17 cellular contexts compared by ENCODE assay signal in genomic region chr11:61911124-61911700, GRCh38. TPM values are rescaled to one million over a fixed set of nuclear protein-coding genes. Genes with fewer than 3 reads are reported as not detected.
DNase-seq lines count a peak whose midpoint lies in the region; ATAC-seq, FAIRE-seq and TF ChIP-seq lines count a peak whose summit lies in the region.
"Had no signal": no experiment of that assay in that cellular context is flagged by ENCODE, and none has a peak within 500 bp of the region (broad histone marks: within the 10 kb centered on the region; RNA-seq: fewer than 3 reads in every experiment).

No MANE protein-coding gene starts in this region.

- no peak for TF ChIP-seq EP300 in sigmoid colon (IDR thresholded peaks at IDR 0.05)

- H4K20me1 ChIP-seq in BLaER1 (no peaks in the 10 kb centered on the region), IMR-90 (ENCODE audit: insufficient read depth, low read length) (peaks cover 3% of the 10 kb centered on the region; the same call in 1 of the 2 replicates)

- H3K79me1 ChIP-seq in IMR-90 (ENCODE audit: low read depth in 1 of 2, low read length in 2 of 2): no peaks in the 10 kb centered on the region

- no peak overlapping the region for H2AFZ ChIP-seq in IMR-90 (replicated peaks; ENCODE audit: low read length, poor library complexity)
- H2AFZ ChIP-seq: GM23248, PC-9 had no signal

- no peak for FAIRE-seq in kidney (lab: Jason Lieb, UNC)

- no peak overlapping the region; the same call in 1 of the 2 replicates for H3K27ac ChIP-seq in BLaER1
- H3K27ac ChIP-seq in IMR-90 (ENCODE audit: insufficient read depth, low read length): no peak overlapping the region
- no peak overlapping the region for H3K27ac ChIP-seq in kidney (ENCODE audit: low read depth in 2 of 2, low read length in 2 of 2)
- peak overlapping the region; percentile 38 to 58 (median 40) for H3K27ac ChIP-seq in sigmoid colon
- H3K27ac ChIP-seq: GM23248, PC-9 had no signal

- dilution Hi-C loops in IMR-90 (cut with HindIII; ENCODE audit: low sequenced_read_pairs, unreplicated experiment): no loop called here

- intact Hi-C loops in IMR-90 (cut with micrococcal nuclease) (no loop called here), kidney (cut with DNase I) (no loop called here), sigmoid colon (cut with DNase I) (no loop called here)

- no peak overlapping the region for H2BK120ac ChIP-seq in IMR-90 (ENCODE audit: low read depth, low read length)

- H3K27me3 ChIP-seq in BLaER1 (peaks cover 25% of the 10 kb centered on the region), IMR-90 (ENCODE audit: control insufficient read depth, insufficient read depth, low read length) (no peaks in the 10 kb centered on the region), sigmoid colon (no peaks in the 10 kb centered on the region)
- H3K27me3 ChIP-seq: BE2C had no signal

- WGBS in IMR-90 (ENCODE audit: extremely low coverage in 2 of 2, insufficient read length in 1 of 2), 2 experiments: 79% methylated on average over 2 of the region's 7 CpGs; no CpG with 5 or more reads in 1 of the 2 experiments
- WGBS in sigmoid colon, 2 donors: 80 to 86% methylated on average over 7 of the region's 7 CpGs

- peak overlapping the region; percentile 50 for H2AK9ac ChIP-seq in IMR-90 (replicated peaks; ENCODE audit: low read depth, low read length, poor library complexity)

- no peak for TF ChIP-seq RAD21 in IMR-90 (IDR thresholded peaks at IDR 0.05; ENCODE audit: low read length)

- H2BK5ac ChIP-seq in IMR-90 (ENCODE audit: low read depth, low read length, poor library complexity, severe bottlenecking): no peak overlapping the region

- H3K4me1 ChIP-seq in BLaER1 (peaks cover 59% of the 10 kb centered on the region), IMR-90 (ENCODE audit: control insufficient read depth, insufficient read depth, low read length) (no peaks in the 10 kb centered on the region), kidney (ENCODE audit: control insufficient read depth in 1 of 2, insufficient read depth in 1 of 2, low read depth in 1 of 2, low read length in 2 of 2) (peaks cover 11 to 16% of the 10 kb centered on the region in 2 donors), sigmoid colon (peaks cover 0 to 32% (median 4%) of the 10 kb centered on the region in 4 donors)
- H3K4me1 ChIP-seq: BE2C had no signal

- no peaks in the 10 kb centered on the region for H3K36me3 Mint-ChIP-seq in activated naive CD4-positive, alpha-beta T cell treated with anti-CD3 and anti-CD28 coated beads, Interleukin-2, amount 10 ng/mL, durations not matched to agents 7 days and 5 days
- no peaks in the 10 kb centered on the region for H3K36me3 Mint-ChIP-seq in activated CD8-positive, alpha-beta T cell treated with anti-CD3 and anti-CD28 coated beads, Interleukin-2, amount 10 ng/mL, durations not matched to agents 7 days and 5 days (ENCODE audit: low read depth)
- H3K36me3 Mint-ChIP-seq: CD8-positive, alpha-beta memory T cell had no signal

- no peaks in the 10 kb centered on the region for H3K9me3 Mint-ChIP-seq in activated naive CD4-positive, alpha-beta T cell treated with anti-CD3 and anti-CD28 coated beads, Interleukin-2, amount 10 ng/mL, durations not matched to agents 7 days and 5 days
- H3K9me3 Mint-ChIP-seq in activated CD8-positive, alpha-beta T cell treated with anti-CD3 and anti-CD28 coated beads, Interleukin-2, amount 10 ng/mL, durations not matched to agents 7 days and 5 days (ENCODE audit: insufficient read depth): no peaks in the 10 kb centered on the region
- H3K9me3 Mint-ChIP-seq: CD8-positive, alpha-beta memory T cell had no signal

- no TSS peak for BruUV-seq in IMR-90 (replicated peaks; lab: Mats Ljungman, UMichigan)

- no peaks in the 10 kb centered on the region for H3K4me1 Mint-ChIP-seq in activated naive CD4-positive, alpha-beta T cell treated with anti-CD3 and anti-CD28 coated beads, Interleukin-2, amount 10 ng/mL, durations not matched to agents 7 days and 5 days
- H3K4me1 Mint-ChIP-seq in activated CD8-positive, alpha-beta T cell treated with anti-CD3 and anti-CD28 coated beads, Interleukin-2, amount 10 ng/mL, durations not matched to agents 7 days and 5 days (ENCODE audit: low read depth): no peaks in the 10 kb centered on the region
- H3K4me1 Mint-ChIP-seq: CD8-positive, alpha-beta memory T cell had no signal

- no peak for DNase-seq in IMR-90
- DNase-seq in kidney: peak; percentile 50
- DNase-seq in sigmoid colon: peak; percentile 61
- no peak for DNase-seq in UCSD-AML1 (lab: John Stamatoyannopoulos, UW; ENCODE audit: unreplicated experiment)
- DNase-seq in activated naive CD4-positive, alpha-beta T cell treated with anti-CD3 and anti-CD28 coated beads, Interleukin-2, amount 10 ng/mL, durations not matched to agents 7 days and 5 days: no peak
- no peak for DNase-seq in islet precursor cell
- no peak for DNase-seq in activated CD8-positive, alpha-beta T cell treated with anti-CD3 and anti-CD28 coated beads, Interleukin-2, amount 10 ng/mL, durations not matched to agents 7 days and 5 days
- DNase-seq: BE2C; CD8-positive, alpha-beta memory T cell; DND-41; GDM1; NCI-H187 treated with DMSO at 0.1 percent for 48 hours; NCI-H446; NCI-H748 treated with DMSO at 0.1 percent for 48 hours; PC-9 had no signal

- peaks cover 26% of the 10 kb centered on the region for H3K27me3 Mint-ChIP-seq in activated naive CD4-positive, alpha-beta T cell treated with anti-CD3 and anti-CD28 coated beads, Interleukin-2, amount 10 ng/mL, durations not matched to agents 7 days and 5 days
- peaks cover 14% of the 10 kb centered on the region for H3K27me3 Mint-ChIP-seq in activated CD8-positive, alpha-beta T cell treated with anti-CD3 and anti-CD28 coated beads, Interleukin-2, amount 10 ng/mL, durations not matched to agents 7 days and 5 days (ENCODE audit: low read depth)

- 0 out of 2 replicates have a peak, but pooled peaks cover 4% of the 10 kb centered on the region for H3K9me1 ChIP-seq in IMR-90 (ENCODE audit: insufficient read depth, low read length)

- no peak overlapping the region for H3K23ac ChIP-seq in IMR-90 (ENCODE audit: low read depth, low read length)

- H2AK5ac ChIP-seq in IMR-90 (ENCODE audit: low read depth, low read length): no peak overlapping the region

- in situ Hi-C loops in IMR-90 (cut with MboI; ENCODE audit: low sequenced_read_pairs): no loop called here

- H3K4me2 ChIP-seq in BLaER1 (peak overlapping the region; percentile 51), IMR-90 (ENCODE audit: low read depth, low read length) (no peak overlapping the region)
- H3K4me2 ChIP-seq: PC-9 had no signal

- H4K91ac ChIP-seq in IMR-90 (ENCODE audit: insufficient read depth, low read depth, low read length): no peak overlapping the region

- no peak overlapping the region for H2BK15ac ChIP-seq in IMR-90 (ENCODE audit: low read depth, low read length)

- H3K27ac Mint-ChIP-seq in activated naive CD4-positive, alpha-beta T cell treated with anti-CD3 and anti-CD28 coated beads, Interleukin-2, amount 10 ng/mL, durations not matched to agents 7 days and 5 days: no peak overlapping the region
- H3K27ac Mint-ChIP-seq in activated CD8-positive, alpha-beta T cell treated with anti-CD3 and anti-CD28 coated beads, Interleukin-2, amount 10 ng/mL, durations not matched to agents 7 days and 5 days: no peak overlapping the region
- H3K27ac Mint-ChIP-seq: CD8-positive, alpha-beta memory T cell had no signal

- H3K4ac ChIP-seq in IMR-90 (ENCODE audit: low read depth, low read length): no peak overlapping the region

- no peaks in the 10 kb centered on the region for H3K9me3 ChIP-seq in BLaER1
- H3K9me3 ChIP-seq in IMR-90 (ENCODE audit: control insufficient read depth, insufficient read depth, low read length): no peaks in the 10 kb centered on the region
- H3K9me3 ChIP-seq in kidney (ENCODE audit: control insufficient read depth in 1 of 2, low read length in 2 of 2): no peaks in the 10 kb centered on the region
- H3K9me3 ChIP-seq in sigmoid colon: no peaks in the 10 kb centered on the region
- H3K9me3 ChIP-seq: BE2C had no signal

- CTCF ChIA-PET in IMR-90 (lab: Yijun Ruan, JAX): interaction anchor here (1.1 kb wide), 1 partner anchor 37 kb away, joined by 3 read pairs; no protein-coding TSS in a partner anchor
- CTCF ChIA-PET in activated naive CD4-positive, alpha-beta T cell treated with anti-CD3 and anti-CD28 coated beads, Interleukin-2, amount 10 ng/mL, durations not matched to agents 7 days and 5 days (lab: Charles Lee): no interaction called here
- CTCF ChIA-PET in activated CD8-positive, alpha-beta T cell treated with anti-CD3 and anti-CD28 coated beads, Interleukin-2, amount 10 ng/mL, durations not matched to agents 7 days and 5 days (lab: Charles Lee): no interaction called here

- H2BK20ac ChIP-seq in IMR-90 (ENCODE audit: low read depth, low read length): no peak overlapping the region

- no peak overlapping the region for H3K4me3 Mint-ChIP-seq in activated naive CD4-positive, alpha-beta T cell treated with anti-CD3 and anti-CD28 coated beads, Interleukin-2, amount 10 ng/mL, durations not matched to agents 7 days and 5 days
- no peak overlapping the region for H3K4me3 Mint-ChIP-seq in activated CD8-positive, alpha-beta T cell treated with anti-CD3 and anti-CD28 coated beads, Interleukin-2, amount 10 ng/mL, durations not matched to agents 7 days and 5 days
- H3K4me3 Mint-ChIP-seq: CD8-positive, alpha-beta memory T cell had no signal

- H3K4me3 ChIP-seq in BLaER1 (no peak overlapping the region), IMR-90 (ENCODE audit: insufficient read depth, low read depth, low read length) (no peak overlapping the region), kidney (ENCODE audit: low read length in 2 of 2) (no peak overlapping the region), sigmoid colon (no peak overlapping the region)
- H3K4me3 ChIP-seq: GM23248, PC-9 had no signal

- no peaks in the 10 kb centered on the region for H3K36me3 ChIP-seq in BLaER1
- H3K36me3 ChIP-seq in IMR-90 (ENCODE audit: control insufficient read depth, insufficient read depth, low read length): peaks cover 1% of the 10 kb centered on the region; the same call in 1 of the 2 replicates
- no peaks in the 10 kb centered on the region for H3K36me3 ChIP-seq in kidney (ENCODE audit: control insufficient read depth in 1 of 2, insufficient read depth in 2 of 2, low read length in 2 of 2)
- H3K36me3 ChIP-seq in sigmoid colon: peaks cover 0 to 17% (median under 1%) of the 10 kb centered on the region in 4 donors
- H3K36me3 ChIP-seq: BE2C had no signal

- H3K9ac ChIP-seq in BLaER1: no peak overlapping the region
- no peak overlapping the region for H3K9ac ChIP-seq in IMR-90 (ENCODE audit: low read depth, low read length)
- no peak overlapping the region for H3K9ac ChIP-seq in kidney (ENCODE audit: low read length in 2 of 2)
- H3K9ac ChIP-seq: GM23248 had no signal

- no peak overlapping the region for H3K14ac ChIP-seq in IMR-90 (replicated peaks; ENCODE audit: low read depth, low read length)

- POLR2A ChIA-PET in IMR-90 (lab: Charles Lee; ENCODE audit: unreplicated experiment): no interaction called here
- POLR2A ChIA-PET in activated CD8-positive, alpha-beta T cell treated with anti-CD3 and anti-CD28 coated beads, Interleukin-2, amount 10 ng/mL, durations not matched to agents 7 days and 5 days (lab: Charles Lee): no interaction called here

- TF ChIP-seq POLR2A in IMR-90 (IDR thresholded peaks at IDR 0.05; ENCODE audit: low read depth, low read length): no peak
- no peak for TF ChIP-seq POLR2A in sigmoid colon (IDR thresholded peaks at IDR 0.05)

- no peak overlapping the region for H3K18ac ChIP-seq in IMR-90 (ENCODE audit: low read depth, low read length)

- TF ChIP-seq CTCF in IMR-90 (conservative IDR thresholded peaks at IDR 0.05; ENCODE audit: low read depth, low read length): no peak
- no peak for TF ChIP-seq CTCF in kidney (IDR thresholded peaks at IDR 0.05; ENCODE audit: borderline replicate concordance, extremely low read depth, insufficient read depth)
- no peak for TF ChIP-seq CTCF in sigmoid colon (IDR thresholded peaks at IDR 0.05)

- H3K56ac ChIP-seq in IMR-90 (ENCODE audit: extremely low read depth, insufficient read depth, low read length): no peak overlapping the region

- H4K8ac ChIP-seq in IMR-90 (ENCODE audit: low read depth in 2 of 2, low read length in 2 of 2): no peak overlapping the region

- H4K5ac ChIP-seq in IMR-90 (ENCODE audit: low read depth, low read length): no peak overlapping the region

- no peak for ATAC-seq in IMR-90 (ENCODE audit: low read depth)
- ATAC-seq in activated CD8-positive, alpha-beta T cell treated with anti-CD3 and anti-CD28 coated beads, Interleukin-2, amount 10 ng/mL, durations not matched to agents 7 days and 5 days: no peak

RNA-seq across cellular contexts. Expression of gene RAB3IL1, which starts 6.2 kb away (rescaled TPM):
- 0.28 and 0.72 TPM in 2 replicates for total RNA-seq in IMR-90 (2012; rRNA removed)
- 1.9 TPM in 2 replicates for polyA plus RNA-seq in IMR-90 (2012; rRNA removed)
- polyA plus RNA-seq in IMR-90 (2012; cell fraction: cytosol; rRNA removed): 0.84 and 2.4 TPM in 2 replicates
- polyA plus RNA-seq in IMR-90 (2012; cell fraction: nucleus; rRNA removed; ENCODE audit: low replicate concordance): 2.7 and 2.8 TPM in 2 replicates
- 14.6 TPM for total RNA-seq in kidney
- 27.8 TPM for polyA plus RNA-seq in kidney (ENCODE audit: insufficient read depth, low read depth, low replicate concordance)
- total RNA-seq in sigmoid colon: 10 to 100 TPM; 12.1 to 23.7 (median 19.6) TPM
- polyA plus RNA-seq in sigmoid colon: 10 to 100 TPM in 1 of 3 donors, 1 to 10 TPM in 2; 5.1 to 21.6 (median 7.0) TPM
- not detected for total RNA-seq in activated CD8-positive, alpha-beta T cell treated with anti-CD3 and anti-CD28 coated beads, Interleukin-2, amount 10 ng/mL, durations not matched to agents 7 days and 5 days
- polyA plus RNA-seq: CD8-positive, alpha-beta memory T cell had no signal

RNA-seq across cellular contexts. Expression of gene FADS3, which starts 19.9 kb away (rescaled TPM):
- total RNA-seq in IMR-90 (2012; rRNA removed) (38.0 and 54.5 TPM in 2 replicates), kidney (58.2 TPM), sigmoid colon (10 to 100 TPM; 21.1 to 57.9 (median 37.5) TPM)
- polyA plus RNA-seq in IMR-90 (2012; rRNA removed) (110 and 147 TPM in 2 replicates), kidney (ENCODE audit: insufficient read depth, low read depth, low replicate concordance) (20.5 TPM), sigmoid colon (10 to 100 TPM in 1 of 3 donors, 1 to 10 TPM in 2; 1.4 to 21.5 (median 3.0) TPM)
- 34.0 and 101 TPM in 2 replicates for polyA plus RNA-seq in IMR-90 (2012; cell fraction: cytosol; rRNA removed)
- polyA plus RNA-seq in IMR-90 (2012; cell fraction: nucleus; rRNA removed; ENCODE audit: low replicate concordance): 556 and 1,224 TPM in 2 replicates
- 1 to 10 TPM; 3.8 to 4.5 TPM for total RNA-seq in activated CD8-positive, alpha-beta T cell treated with anti-CD3 and anti-CD28 coated beads, Interleukin-2, amount 10 ng/mL, durations not matched to agents 7 days and 5 days

RNA-seq across cellular contexts. Expression of gene BEST1, which starts 38.9 kb away (rescaled TPM):
- 0.83 and 0.90 TPM in 2 replicates for total RNA-seq in IMR-90 (2012; rRNA removed)
- polyA plus RNA-seq in IMR-90 (2012; rRNA removed): 1.2 and 1.4 TPM in 2 replicates
- 0.44 and 1.1 TPM in 2 replicates for polyA plus RNA-seq in IMR-90 (2012; cell fraction: cytosol; rRNA removed)
- 6.3 and 7.2 TPM in 2 replicates for polyA plus RNA-seq in IMR-90 (2012; cell fraction: nucleus; rRNA removed; ENCODE audit: low replicate concordance)
- 7.1 TPM for total RNA-seq in kidney
- polyA plus RNA-seq in kidney (ENCODE audit: insufficient read depth, low read depth, low replicate concordance): 0.62 TPM
- total RNA-seq in sigmoid colon: 1 to 10 TPM in 3 of 4 donors, under 1 TPM in 1; 0.83 to 5.3 (median 3.3) TPM
- 1 to 10 TPM; 3.2 to 9.6 (median 7.6) TPM for polyA plus RNA-seq in sigmoid colon
- not detected for total RNA-seq in activated CD8-positive, alpha-beta T cell treated with anti-CD3 and anti-CD28 coated beads, Interleukin-2, amount 10 ng/mL, durations not matched to agents 7 days and 5 days

RNA-seq across cellular contexts. Expression of gene FTH1, which starts 56.2 kb away (rescaled TPM):
- 344 and 385 TPM in 2 replicates for total RNA-seq in IMR-90 (2012; rRNA removed)
- polyA plus RNA-seq in IMR-90 (2012; rRNA removed): 2,453 and 2,516 TPM in 2 replicates
- 1,842 and 5,333 TPM in 2 replicates for polyA plus RNA-seq in IMR-90 (2012; cell fraction: cytosol; rRNA removed)
- polyA plus RNA-seq in IMR-90 (2012; cell fraction: nucleus; rRNA removed; ENCODE audit: low replicate concordance): 767 and 934 TPM in 2 replicates
- 3,221 TPM for total RNA-seq in kidney
- polyA plus RNA-seq in kidney (ENCODE audit: insufficient read depth, low read depth, low replicate concordance): 7,914 TPM
- 1,000 to 10,000 TPM; 1,709 to 2,375 (median 1,954) TPM for total RNA-seq in sigmoid colon
- polyA plus RNA-seq in sigmoid colon: over 10,000 TPM in 2 of 3 donors, 1,000 to 10,000 TPM in 1; 6,007 to 20,022 (median 13,142) TPM
- total RNA-seq in activated CD8-positive, alpha-beta T cell treated with anti-CD3 and anti-CD28 coated beads, Interleukin-2, amount 10 ng/mL, durations not matched to agents 7 days and 5 days: 100 to 1,000 TPM; 709 to 727 TPM

Comparison
In these comparisons a context has a peak if more than half of its experiments do, and no peak if none do; other contexts are left out.
1. H3K27ac ChIP-seq: peak in sigmoid colon (4 of 4); none in BLaER1 (single experiment), IMR-90 (single experiment) and kidney (0 of 2).
2. DNase-seq: peak in kidney (single experiment) and sigmoid colon (single experiment); none in IMR-90 (single experiment), UCSD-AML1 (single experiment), activated naive CD4-positive, alpha-beta T cell treated with anti-CD3 and anti-CD28 coated beads, Interleukin-2, amount 10 ng/mL, durations not matched to agents 7 days and 5 days (single experiment), islet precursor cell (single experiment) and activated CD8-positive, alpha-beta T cell treated with anti-CD3 and anti-CD28 coated beads, Interleukin-2, amount 10 ng/mL, durations not matched to agents 7 days and 5 days (single experiment).